Comparison of ENCODE assay signal across 9 cellular contexts in the genomic region with DNA sequence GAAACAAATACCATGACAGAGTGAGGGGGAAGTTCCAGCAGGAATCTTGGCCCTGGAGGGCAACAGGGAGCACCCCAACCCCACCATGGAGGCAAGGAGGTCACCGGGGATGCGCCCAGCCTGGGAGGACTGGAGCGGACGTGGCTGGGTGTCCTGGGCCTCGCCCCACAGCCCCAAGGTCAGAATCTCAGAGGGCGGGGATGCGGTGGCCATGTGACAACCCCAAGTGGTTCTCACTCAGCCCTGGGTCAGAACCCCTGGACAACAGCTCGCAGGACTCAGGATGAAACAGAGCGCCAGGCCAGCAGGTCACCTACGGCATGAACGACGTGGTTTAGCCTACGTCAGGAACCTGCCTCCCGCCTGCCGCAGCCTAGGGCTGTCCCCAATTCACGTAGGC.
"Had no signal": no experiment of that assay in that cellular context is flagged by ENCODE, and none has a peak within 500 bp of the region (broad histone marks: within the 10 kb centered on the region; RNA-seq: fewer than 3 reads in every experiment).

No MANE protein-coding gene starts in this region.

- ATAC-seq: HCT116, HepG2 had no signal

- H3K36me3 Mint-ChIP-seq: IgD-negative memory B cell had no signal

- H3K9me3 ChIP-seq: HAP-1 had no signal

- H3K4me3 ChIP-seq: GM23248, HAP-1 had no signal

- H3K27ac ChIP-seq: GM23248, HL-60 had no signal

- H3K4me3 Mint-ChIP-seq: HFFc6, IgD-negative memory B cell had no signal

- H3K36me3 ChIP-seq: HAP-1 had no signal

- H3K4me1 Mint-ChIP-seq: IgD-negative memory B cell had no signal

- H3K27ac Mint-ChIP-seq: HFFc6, IgD-negative memory B cell had no signal

- DNase-seq: GM23248, GOT3, H7, HFFc6 had no signal

- H3K4me1 ChIP-seq: HAP-1 had no signal
